Comparison of ENCODE assay signal across 1 cellular context in genomic region chr12:121804417-121805111, GRCh38.
TF ChIP-seq lines count a peak whose summit lies in the region.

No MANE protein-coding gene starts in this region.

TF ChIP-seq in HEK293, 187 proteins besides CTCF, POLR2A, EP300 and RAD21 (continued from another document and continues in another):
- no peak for TF ChIP-seq KLF17 (tag by site-specific recombination; IDR thresholded peaks at IDR 0.05)
- TF ChIP-seq ZNF561 (tag by site-specific recombination; IDR thresholded peaks at IDR 0.05; ENCODE audit: borderline replicate concordance) = no peak
- TF ChIP-seq ZNF560 (tag by site-specific recombination; IDR thresholded peaks at IDR 0.05; ENCODE audit: borderline replicate concordance) = no peak
- TF ChIP-seq ZFHX2 (tag by site-specific recombination; conservative IDR thresholded peaks at IDR 0.05) = no peak
- no peak for TF ChIP-seq ZNF529 (tag by site-specific recombination; IDR thresholded peaks at IDR 0.05; ENCODE audit: insufficient replicate concordance)
- TF ChIP-seq ZNF48 (tag by site-specific recombination; IDR thresholded peaks at IDR 0.05) = no peak
- peak; percentile 23; the same call in 1 of the 2 replicates for TF ChIP-seq YY1 (tag by site-specific recombination; IDR thresholded peaks at IDR 0.05)
- no peak for TF ChIP-seq WT1 (tag by site-specific recombination; IDR thresholded peaks at IDR 0.05)
- TF ChIP-seq ZNF704 (tag by site-specific recombination; IDR thresholded peaks at IDR 0.05) = no peak
- no peak for TF ChIP-seq KLF9 (tag by site-specific recombination; IDR thresholded peaks at IDR 0.05; ENCODE audit: low read depth)
- no peak for TF ChIP-seq ZNF518A (tag by site-specific recombination; conservative IDR thresholded peaks at IDR 0.05; ENCODE audit: low read depth)
- no peak for TF ChIP-seq ZNF416 (tag by site-specific recombination; IDR thresholded peaks at IDR 0.05)
- TF ChIP-seq ZNF112 (tag by site-specific recombination; IDR thresholded peaks at IDR 0.05) = no peak
- no peak for TF ChIP-seq ZSCAN18 (tag by site-specific recombination; IDR thresholded peaks at IDR 0.05)
- no peak for TF ChIP-seq SP7 (tag by site-specific recombination; IDR thresholded peaks at IDR 0.05)
- peak; percentile 55; the same call in 1 of the 2 replicates for TF ChIP-seq BCL11B (tag by site-specific recombination; IDR thresholded peaks at IDR 0.05; ENCODE audit: low read depth)
- TF ChIP-seq ZNF610 (tag by site-specific recombination; IDR thresholded peaks at IDR 0.05; ENCODE audit: borderline replicate concordance) = no peak
- peak; percentile 28; the same call in 1 of the 2 replicates for TF ChIP-seq ZSCAN4 (tag by site-specific recombination; IDR thresholded peaks at IDR 0.05)
- TF ChIP-seq SALL2 (tag by site-specific recombination; IDR thresholded peaks at IDR 0.05; ENCODE audit: borderline replicate concordance) = no peak
- no peak for TF ChIP-seq ZNF449 (tag by site-specific recombination; IDR thresholded peaks at IDR 0.05)
- TF ChIP-seq ZBTB7A (tag by site-specific recombination; IDR thresholded peaks at IDR 0.05; ENCODE audit: low read depth) = peak; percentile 51; the same call in 1 of the 2 replicates
- TF ChIP-seq ZBTB21 (tag by site-specific recombination; IDR thresholded peaks at IDR 0.05) = no peak
- no peak for TF ChIP-seq ZNF157 (tag by site-specific recombination; IDR thresholded peaks at IDR 0.05)
- TF ChIP-seq ZNF626 (tag by site-specific recombination; IDR thresholded peaks at IDR 0.05) = no peak
- no peak for TF ChIP-seq BCL6B (tag by site-specific recombination; IDR thresholded peaks at IDR 0.05)
- no peak for TF ChIP-seq ZNF114 (tag by site-specific recombination; IDR thresholded peaks at IDR 0.05)
- no peak for TF ChIP-seq ZNF707 (tag by site-specific recombination; IDR thresholded peaks at IDR 0.05)
- 0 out of 2 replicates have a peak, but pooled peaks have one; percentile 14 for TF ChIP-seq ZBTB11 (tag by site-specific recombination; conservative IDR thresholded peaks at IDR 0.05; ENCODE audit: low read depth)
- TF ChIP-seq RBAK (tag by site-specific recombination; IDR thresholded peaks at IDR 0.05) = no peak
- no peak for TF ChIP-seq ZNF692 (tag by site-specific recombination; IDR thresholded peaks at IDR 0.05)
- no peak for TF ChIP-seq ZNF138 (tag by site-specific recombination; IDR thresholded peaks at IDR 0.05; ENCODE audit: borderline replicate concordance)
- no peak for TF ChIP-seq ZNF174 (tag by site-specific recombination; IDR thresholded peaks at IDR 0.05)
- TF ChIP-seq ZNF785 (tag by site-specific recombination; IDR thresholded peaks at IDR 0.05) = no peak
- no peak for TF ChIP-seq ZBTB44 (tag by site-specific recombination; IDR thresholded peaks at IDR 0.05)
- no peak for TF ChIP-seq ZNF354C (tag by site-specific recombination; IDR thresholded peaks at IDR 0.05; ENCODE audit: borderline replicate concordance, low read depth)
- TF ChIP-seq FEZF1 (tag by site-specific recombination; IDR thresholded peaks at IDR 0.05) = no peak
- no peak for TF ChIP-seq EGR2 (tag by site-specific recombination; IDR thresholded peaks at IDR 0.05; ENCODE audit: low read depth)
- TF ChIP-seq ZNF362 (tag by site-specific recombination; IDR thresholded peaks at IDR 0.05) = no peak
- no peak for TF ChIP-seq GLI4 (tag by site-specific recombination; IDR thresholded peaks at IDR 0.05)
- no peak for TF ChIP-seq SCRT2 (tag by site-specific recombination; IDR thresholded peaks at IDR 0.05)
